In the genomic region with DNA sequence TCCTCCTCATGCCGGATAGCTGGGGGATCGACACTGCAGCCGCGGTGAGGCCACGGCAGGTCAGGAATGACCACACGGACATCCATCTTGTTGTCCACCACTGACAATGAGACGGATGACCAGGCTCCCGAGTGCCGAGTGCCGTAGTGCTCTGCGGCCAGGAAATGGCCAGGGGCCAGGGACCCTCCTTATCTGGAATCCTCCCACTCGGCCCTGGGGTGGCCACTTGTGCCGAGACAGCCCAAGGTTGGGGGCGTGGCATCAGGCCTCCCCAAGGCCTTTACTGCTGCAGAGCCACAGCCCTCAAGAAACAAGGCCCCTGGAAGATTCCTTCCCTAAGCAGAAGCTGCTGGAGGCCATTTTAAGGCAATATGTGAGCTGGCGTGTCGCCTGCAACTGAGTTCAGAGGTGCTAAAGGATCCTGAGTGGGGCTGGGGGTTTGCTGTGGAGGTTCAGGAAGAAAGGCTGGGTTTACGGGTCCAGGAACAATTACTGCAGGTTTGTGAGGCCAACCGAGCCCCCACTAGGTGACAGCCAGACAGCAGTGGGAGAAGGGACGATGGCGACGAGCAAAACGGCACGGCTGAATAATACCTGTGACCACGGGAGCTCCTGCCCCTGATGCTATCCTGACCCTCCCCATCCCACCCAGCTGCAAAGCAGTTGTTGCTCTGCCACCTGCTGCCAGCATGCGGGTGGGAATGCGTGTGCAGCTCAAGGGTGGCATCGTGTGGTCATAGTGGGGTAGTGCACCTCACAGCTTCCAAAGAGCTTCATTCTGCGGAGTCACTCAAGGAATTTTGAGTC, we compare ENCODE assay signal across 8 cellular contexts. TPM values are rescaled to one million over a fixed set of nuclear protein-coding genes. Genes with fewer than 3 reads are reported as not detected.
DNase-seq lines count a peak whose midpoint lies in the region; ATAC-seq and TF ChIP-seq lines count a peak whose summit lies in the region.

No MANE protein-coding gene starts in this region.

- intact Hi-C loops in Panc1 (cut with micrococcal nuclease; ENCODE audit: unreplicated experiment): loop anchor here (1.0 to 5.0 kb wide), 2 partner anchors 74 to 502 kb away; no protein-coding TSS in a partner anchor

- H3K4me3 Mint-ChIP-seq in activated T-cell treated with anti-CD3 and anti-CD28 coated beads, Interleukin-2, amount 50 U/mL, for 24 hours: no peak overlapping the region
- H3K4me3 Mint-ChIP-seq in nephron progenitor cell: no peak overlapping the region

- DNase-seq in AG10803 (ENCODE audit: low read depth) (peak; percentile 76), HUDEP-2 (lab: John Stamatoyannopoulos, UW; ENCODE audit: unreplicated experiment in 76 of 76) (peak in 60 of 76 experiments; percentile 3 to 73 (median 40)), Panc1 (ENCODE audit: low read depth, low spot score) (peak; percentile 78), fibroblast of lung (ENCODE audit: low read depth in 2 of 2) (peak; percentile 62 to 78), nephron progenitor cell (peak; percentile 74)
- DNase-seq in activated T-cell treated with anti-CD3 and anti-CD28 coated beads, Interleukin-2, amount 50 U/mL, for 24 hours: peak; percentile 79
- DNase-seq in stimulated activated naive CD4-positive, alpha-beta T cell treated with Interleukin-2 at 50 U/mL for 16 hours (lab: John Stamatoyannopoulos, UW): peak; percentile 41

- H3K4me2 ChIP-seq in fibroblast of lung (ENCODE audit: extremely low read depth, insufficient read depth, low read length): no peak overlapping the region

- H4K20me1 ChIP-seq in fibroblast of lung (ENCODE audit: control insufficient read depth, extremely low read depth, insufficient read depth, low read length): no peaks in the 10 kb centered on the region

- no TSS peak for BruUV-seq in Panc1 (replicated peaks; lab: Mats Ljungman, UMichigan)

- H3K27ac Mint-ChIP-seq in activated T-cell treated with anti-CD3 and anti-CD28 coated beads, Interleukin-2, amount 50 U/mL, for 24 hours: no peak overlapping the region
- no peak overlapping the region for H3K27ac Mint-ChIP-seq in nephron progenitor cell

- H3K36me3 Mint-ChIP-seq in activated T-cell treated with anti-CD3 and anti-CD28 coated beads, Interleukin-2, amount 50 U/mL, for 24 hours (ENCODE audit: low read depth): no peaks in the 10 kb centered on the region
- H3K36me3 Mint-ChIP-seq in nephron progenitor cell (ENCODE audit: low read depth): no peaks in the 10 kb centered on the region

- H3K79me2 ChIP-seq in fibroblast of lung (ENCODE audit: control insufficient read depth, insufficient read depth, low read length): no peaks in the 10 kb centered on the region

- no peak overlapping the region for H2AFZ ChIP-seq in fibroblast of lung (ENCODE audit: low read length)

- H3K9me3 ChIP-seq in Panc1 (ENCODE audit: control insufficient read depth, insufficient read depth, low read depth, low read length) (no peaks in the 10 kb centered on the region), fibroblast of lung (ENCODE audit: control insufficient read depth, insufficient read depth, low read depth, low read length) (no peaks in the 10 kb centered on the region)

- no peak overlapping the region for H3K9ac ChIP-seq in fibroblast of lung (ENCODE audit: insufficient read depth, low read length)

- H3K9me3 Mint-ChIP-seq in activated T-cell treated with anti-CD3 and anti-CD28 coated beads, Interleukin-2, amount 50 U/mL, for 24 hours: no peaks in the 10 kb centered on the region
- no peaks in the 10 kb centered on the region for H3K9me3 Mint-ChIP-seq in nephron progenitor cell

- no peaks in the 10 kb centered on the region for H3K4me1 Mint-ChIP-seq in activated T-cell treated with anti-CD3 and anti-CD28 coated beads, Interleukin-2, amount 50 U/mL, for 24 hours (ENCODE audit: low read depth)
- peaks cover 23% of the 10 kb centered on the region for H3K4me1 Mint-ChIP-seq in nephron progenitor cell

- CTCF ChIA-PET in Panc1 (lab: Charles Lee): interaction anchor here (0.5 to 3.7 kb wide), 15 partner anchors 16 to 501 kb away, joined by 3 to 38 read pairs (median 6); no protein-coding TSS in a partner anchor

- H3K27me3 ChIP-seq in Panc1 (ENCODE audit: control insufficient read depth, insufficient read depth, low read length) (peaks cover 3% of the 10 kb centered on the region; the same call in 1 of the 2 replicates), fibroblast of lung (ENCODE audit: control insufficient read depth, insufficient read depth, low read length) (peaks cover 23% of the 10 kb centered on the region)

- ATAC-seq in GM18867 (IDR thresholded peaks at IDR 0.05; ENCODE audit: unreplicated experiment): peak; percentile 77
- peak; percentile 74 for ATAC-seq in Panc1

- TF ChIP-seq CTCF in AG10803 (conservative IDR thresholded peaks at IDR 0.05; ENCODE audit: low read length) (peak; percentile 100), Panc1 (IDR thresholded peaks at IDR 0.05) (peak; percentile 97), fibroblast of lung (conservative IDR thresholded peaks at IDR 0.05 in 1 of 2, IDR thresholded peaks at IDR 0.05 in 1 of 2; ENCODE audit: low read depth in 1 of 2, low read length in 2 of 2) (peak; percentile 95 to 99), nephron progenitor cell (IDR thresholded peaks at IDR 0.05) (peak; percentile 96)

- POLR2A ChIA-PET in Panc1 (lab: Charles Lee): interaction anchor here (0.5 to 0.6 kb wide), 2 partner anchors 15 to 292 kb away, joined by 3 to 9 read pairs; no protein-coding TSS in a partner anchor

- H3K27ac ChIP-seq in Panc1 (ENCODE audit: low read length) (no peak overlapping the region), fibroblast of lung (ENCODE audit: insufficient read depth, low read length) (no peak overlapping the region)

- H3K27me3 Mint-ChIP-seq in activated T-cell treated with anti-CD3 and anti-CD28 coated beads, Interleukin-2, amount 50 U/mL, for 24 hours: peaks cover 22% of the 10 kb centered on the region
- H3K27me3 Mint-ChIP-seq in nephron progenitor cell (ENCODE audit: low read depth, poor library complexity): peaks cover 34% of the 10 kb centered on the region

- H3K4me3 ChIP-seq in AG10803 (ENCODE audit: low read length) (no peak overlapping the region), Panc1 (ENCODE audit: low read depth in 2 of 2, low read length in 2 of 2) (no peak overlapping the region), fibroblast of lung (replicated peaks in 1 of 4; ENCODE audit: control extremely low read depth in 1 of 4, insufficient read depth in 1 of 4, low read depth in 3 of 4, low read length in 4 of 4) (no peak overlapping the region)

- H3K4me1 ChIP-seq in Panc1 (ENCODE audit: control insufficient read depth, insufficient read depth, low read length) (no peaks in the 10 kb centered on the region; the same call in 1 of the 2 replicates), fibroblast of lung (ENCODE audit: control insufficient read depth, extremely low read depth, insufficient read depth, low read length) (no peaks in the 10 kb centered on the region)

- in situ Hi-C loops in Panc1 (cut with HindIII; ENCODE audit: low pct_unique_long_range_greater_than_20kb, low sequenced_read_pairs): no loop called here

- H3K36me3 ChIP-seq in Panc1 (ENCODE audit: control insufficient read depth, insufficient read depth, low read length) (no peaks in the 10 kb centered on the region), fibroblast of lung (ENCODE audit: control insufficient read depth, insufficient read depth, low read length) (no peaks in the 10 kb centered on the region)

RNA-seq across cellular contexts. Expression of gene LEP, which starts 31.6 kb away (rescaled TPM):
- total RNA-seq in Panc1 (2021; ENCODE audit: unreplicated experiment) (not detected), fibroblast of lung (0.26 and 2.8 TPM in 2 replicates)
- polyA plus RNA-seq in Panc1 (2012; ENCODE audit: insufficient read length): 0.08 TPM
- 0.36 TPM in 1 of 2 replicates, not detected in the other for polyA plus RNA-seq in fibroblast of lung
- 0.42 TPM in 1 of 2 replicates, not detected in the other for polyA plus RNA-seq in fibroblast of lung (2012)
- not detected in 2 replicates for polyA minus RNA-seq in fibroblast of lung (ENCODE audit: low replicate concordance)
